Comparison of ENCODE assay signal across 14 cellular contexts in the genomic region with DNA sequence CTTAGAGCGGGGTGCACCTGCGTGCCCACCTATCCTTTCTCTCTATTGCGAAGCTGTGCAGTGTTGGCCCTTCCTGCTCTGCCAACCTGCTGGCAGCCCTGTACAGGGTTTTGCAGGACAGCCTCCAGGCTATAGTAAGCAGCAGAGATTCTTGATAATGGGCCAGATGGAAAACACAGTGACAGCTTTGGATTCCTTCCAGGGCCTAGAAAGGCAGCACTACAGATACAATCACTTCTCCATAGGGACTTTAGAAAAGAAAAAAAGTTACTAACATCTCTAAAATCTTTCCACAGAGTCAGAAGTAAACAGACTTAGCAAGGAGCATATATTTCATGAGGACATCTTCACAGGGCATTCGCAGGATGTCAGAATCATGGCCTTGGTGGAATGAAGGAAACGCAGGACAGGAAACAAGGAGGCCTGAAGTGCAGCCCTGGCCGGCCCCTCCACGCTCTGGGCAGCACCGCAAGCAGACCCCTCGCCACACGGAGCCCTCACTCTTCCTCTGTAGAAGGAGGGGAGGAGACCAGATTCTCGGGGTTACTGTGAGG.
DNase-seq lines count a peak whose midpoint lies in the region; ATAC-seq and TF ChIP-seq lines count a peak whose summit lies in the region.
"Had no signal": no experiment of that assay in that cellular context is flagged by ENCODE, and none has a peak within 500 bp of the region (broad histone marks: within the 10 kb centered on the region; RNA-seq: fewer than 3 reads in every experiment).

No MANE protein-coding gene starts in this region.

- no peak overlapping the region for H3K4me3 Mint-ChIP-seq in chondrocyte (ENCODE audit: unreplicated experiment)
- H3K4me3 Mint-ChIP-seq in naive thymus-derived CD8-positive, alpha-beta T cell: no peak overlapping the region
- H3K4me3 Mint-ChIP-seq: activated T-helper 17 cell treated with anti-CD3 and anti-CD28 coated beads, Interleukin-2, amount 50 U/mL, for 72 hours; stimulated activated naive B cell treated with anti-CD40 and anti-IgM and Interleukin-4, amounts not matched to agents 10 μg/mL and 1 μg/mL and 100 μg/mL, for 72 hours had no signal

- no peak for TF ChIP-seq CTCF in right atrium auricular region (IDR thresholded peaks at IDR 0.05)
- TF ChIP-seq CTCF in chondrocyte (IDR thresholded peaks at IDR 0.05): no peak
- no peak for TF ChIP-seq CTCF in lower lobe of right lung (IDR thresholded peaks at IDR 0.05)

- POLR2A ChIA-PET in naive thymus-derived CD8-positive, alpha-beta T cell (lab: Charles Lee): no interaction called here

- H3K9me3 Mint-ChIP-seq in chondrocyte (ENCODE audit: low read depth): no peaks in the 10 kb centered on the region
- H3K9me3 Mint-ChIP-seq in naive thymus-derived CD8-positive, alpha-beta T cell: peaks cover 0 to 3% (median 0%) of the 10 kb centered on the region in 9 donors
- H3K9me3 Mint-ChIP-seq: activated T-helper 17 cell treated with anti-CD3 and anti-CD28 coated beads, Interleukin-2, amount 50 U/mL, for 72 hours had no signal

- no peak for DNase-seq in Right ventricle myocardium inferior (ENCODE audit: missing footprints)
- DNase-seq in right atrium auricular region (ENCODE audit: low spot score): no peak
- no peak for DNase-seq in chondrocyte (ENCODE audit: low spot score)
- DNase-seq in lower lobe of right lung: no peak
- peak in 1 of 2 donors; percentile 58 for DNase-seq in aorta
- no peak for DNase-seq in naive thymus-derived CD8-positive, alpha-beta T cell
- DNase-seq: AML-193; NCI-H2227 treated with DMSO at 0.1 percent for 48 hours; stimulated activated naive B cell treated with anti-CD40 and anti-IgM and Interleukin-4, amounts not matched to agents 10 μg/mL and 1 μg/mL and 100 μg/mL, for 72 hours; T-helper 9 cell had no signal

- no peaks in the 10 kb centered on the region for H3K27me3 ChIP-seq in right atrium auricular region
- H3K27me3 ChIP-seq in lower lobe of right lung (ENCODE audit: low read depth): no peaks in the 10 kb centered on the region
- H3K27me3 ChIP-seq in aorta (ENCODE audit: control insufficient read depth in 1 of 2, insufficient read depth in 2 of 2, low read length in 1 of 2): no peaks in the 10 kb centered on the region

- H3K36me3 ChIP-seq in right atrium auricular region (no peaks in the 10 kb centered on the region), lower lobe of right lung (no peaks in the 10 kb centered on the region), aorta (ENCODE audit: control insufficient read depth in 1 of 2, insufficient read depth in 2 of 2, low read length in 1 of 2) (no peaks in the 10 kb centered on the region)

- H3K4me1 Mint-ChIP-seq in chondrocyte (ENCODE audit: low read depth): peaks cover 87% of the 10 kb centered on the region
- H3K4me1 Mint-ChIP-seq in naive thymus-derived CD8-positive, alpha-beta T cell: peaks cover 0 to 2% (median 0%) of the 10 kb centered on the region in 4 donors
- H3K4me1 Mint-ChIP-seq: stimulated activated naive B cell treated with anti-CD40 and anti-IgM and Interleukin-4, amounts not matched to agents 10 μg/mL and 1 μg/mL and 100 μg/mL, for 72 hours had no signal

- no peak overlapping the region for H3K4me3 ChIP-seq in right atrium auricular region
- no peak overlapping the region for H3K4me3 ChIP-seq in lower lobe of right lung
- H3K4me3 ChIP-seq in aorta (ENCODE audit: low read length in 2 of 2): no peak overlapping the region

- peak overlapping the region; percentile 94 for H3K27ac Mint-ChIP-seq in chondrocyte (ENCODE audit: unreplicated experiment)
- no peak overlapping the region for H3K27ac Mint-ChIP-seq in naive thymus-derived CD8-positive, alpha-beta T cell
- H3K27ac Mint-ChIP-seq: activated T-helper 17 cell treated with anti-CD3 and anti-CD28 coated beads, Interleukin-2, amount 50 U/mL, for 72 hours; stimulated activated naive B cell treated with anti-CD40 and anti-IgM and Interleukin-4, amounts not matched to agents 10 μg/mL and 1 μg/mL and 100 μg/mL, for 72 hours had no signal

- no peaks in the 10 kb centered on the region for H3K9me3 ChIP-seq in right atrium auricular region
- H3K9me3 ChIP-seq in lower lobe of right lung: no peaks in the 10 kb centered on the region
- H3K9me3 ChIP-seq in aorta (ENCODE audit: control insufficient read depth, low read length): no peaks in the 10 kb centered on the region

- no peaks in the 10 kb centered on the region for H3K27me3 Mint-ChIP-seq in chondrocyte (ENCODE audit: low read depth)
- peaks cover 6 to 32% (median 9%) of the 10 kb centered on the region in 5 donors for H3K27me3 Mint-ChIP-seq in naive thymus-derived CD8-positive, alpha-beta T cell
- H3K27me3 Mint-ChIP-seq: stimulated activated naive B cell treated with anti-CD40 and anti-IgM and Interleukin-4, amounts not matched to agents 10 μg/mL and 1 μg/mL and 100 μg/mL, for 72 hours had no signal

- WGBS in aorta, 2 donors: 22 to 24% methylated on average over 11 of the region's 11 CpGs

- H3K27ac ChIP-seq in right atrium auricular region (no peak overlapping the region), lower lobe of right lung (no peak overlapping the region), aorta (ENCODE audit: low read depth in 1 of 2, low read length in 2 of 2) (peak overlapping the region in 1 of 2 donors; percentile 96)

- intact Hi-C loops in Right ventricle myocardium inferior (cut with DNase I) (no loop called here), lower lobe of right lung (cut with DNase I) (no loop called here), aorta (cut with DNase I) (loop anchor here in 1 of 2 donors (5.0 kb wide), 1 partner anchor 52 kb away; no protein-coding TSS in a partner anchor)

- no peaks in the 10 kb centered on the region for H3K36me3 Mint-ChIP-seq in chondrocyte (ENCODE audit: low read depth)
- H3K36me3 Mint-ChIP-seq in naive thymus-derived CD8-positive, alpha-beta T cell: no peaks in the 10 kb centered on the region
- H3K36me3 Mint-ChIP-seq: stimulated activated naive B cell treated with anti-CD40 and anti-IgM and Interleukin-4, amounts not matched to agents 10 μg/mL and 1 μg/mL and 100 μg/mL, for 72 hours had no signal

- ATAC-seq in Right ventricle myocardium inferior (peak; percentile 89), lower lobe of right lung (peak; percentile 71 to 73), aorta (ENCODE audit: low FRiP score) (peak; percentile 60), GM21786 (IDR thresholded peaks at IDR 0.05; ENCODE audit: unreplicated experiment) (no peak), HG03045 (IDR thresholded peaks at IDR 0.05; ENCODE audit: unreplicated experiment) (no peak)
- ATAC-seq in naive thymus-derived CD8-positive, alpha-beta T cell: no peak
- ATAC-seq: activated T-helper 17 cell treated with anti-CD3 and anti-CD28 coated beads, Interleukin-2, amount 50 U/mL, for 72 hours; HCT116; stimulated activated naive B cell treated with anti-CD40 and anti-IgM and Interleukin-4, amounts not matched to agents 10 μg/mL and 1 μg/mL and 100 μg/mL, for 72 hours had no signal

- H3K4me1 ChIP-seq in right atrium auricular region (peaks cover 0 to 37% of the 10 kb centered on the region in 2 donors), lower lobe of right lung (peaks cover 15% of the 10 kb centered on the region), aorta (ENCODE audit: control insufficient read depth in 1 of 2, insufficient read depth in 2 of 2, low read length in 2 of 2) (peaks cover 5 to 6% of the 10 kb centered on the region in 2 donors)

Comparison
In these comparisons a context has a peak if more than half of its experiments do, and no peak if none do; other contexts are left out.
1. ATAC-seq: peak in Right ventricle myocardium inferior (single experiment), lower lobe of right lung (2 of 2) and aorta (single experiment); none in naive thymus-derived CD8-positive, alpha-beta T cell (0 of 2), GM21786 (single experiment) and HG03045 (single experiment).